Comparison of ENCODE assay signal across 31 cellular contexts in genomic region chr9:6408320-6408719, GRCh38.
"Had no signal": no experiment of that assay in that cellular context is flagged by ENCODE, and none has a peak within 500 bp of the region (broad histone marks: within the 10 kb centered on the region; RNA-seq: fewer than 3 reads in every experiment).

No MANE protein-coding gene starts in this region.

- H3K27ac ChIP-seq: PC-9, RWPE1, WERI-Rb-1 had no signal

- DNase-seq: activated CD4-positive, alpha-beta memory T cell treated with anti-CD3 and anti-CD28 coated beads, Interleukin-2, amount 10 ng/mL, durations not matched to agents 7 days and 5 days; activated CD4-positive, alpha-beta T cell treated with anti-CD3 and anti-CD28 coated beads for 1 hour; activated CD4-positive, alpha-beta T cell treated with anti-CD3 and anti-CD28 coated beads for 48 hours; activated CD4-positive, CD25-positive, alpha-beta regulatory T cell; activated CD8-positive, alpha-beta memory T cell treated with anti-CD3 and anti-CD28 coated beads for 24 hours; activated CD8-positive, alpha-beta memory T cell treated with anti-CD3 and anti-CD28 coated beads, Interleukin-2, amount 10 ng/mL, durations not matched to agents 7 days and 5 days; activated CD8-positive, alpha-beta memory T cell treated with anti-CD3 and anti-CD28 coated beads, Interleukin-2, amount 50 U/mL, for 48 hours; activated effector memory CD4-positive, alpha-beta T cell treated with Interleukin-2 at 50 U/mL for 16 hours; activated naive CD4-positive, alpha-beta T cell treated with anti-CD3 and anti-CD28 coated beads, Interleukin-2, amount 10 ng/mL, durations not matched to agents 7 days and 5 days; activated naive CD8-positive, alpha-beta T cell treated with anti-CD3 and anti-CD28 coated beads, Interleukin-2, amount 50 U/mL, for 24 hours; activated T-cell treated with anti-CD3 and anti-CD28 coated beads, Interleukin-2, amount 50 U/mL, for 48 hours; anterior cingulate cortex; central memory CD4-positive, alpha-beta T cell; NCI-H1092 treated with DMSO at 0.1 percent for 48 hours; NCI-H1417; NCI-H1694; NCI-H1930; NCI-H345; NCI-H524 treated with DMSO at 0.1 percent for 48 hours; NCI-H748 treated with DMSO at 0.1 percent for 48 hours; PC-9; SIG-M5; T-cell; T-helper 17 cell; T-helper 9 cell; WERI-Rb-1 had no signal

- ATAC-seq: activated CD8-positive, alpha-beta memory T cell treated with anti-CD3 and anti-CD28 coated beads, Interleukin-2, amount 10 ng/mL, durations not matched to agents 7 days and 5 days; activated naive CD8-positive, alpha-beta T cell treated with anti-CD3 and anti-CD28 coated beads, Interleukin-2, amount 50 U/mL, for 24 hours; Right ventricle myocardium inferior; SK-N-SH treated with all-trans-retinoic acid at 6 μM for 48 hours; T-cell; T-helper 17 cell had no signal

- H3K4me3 ChIP-seq: PC-9 had no signal

- FAIRE-seq: colon, RCC 7860 had no signal
